ENCODE assay signal across 12 cellular contexts in genomic region chr12:105221588-105222325, GRCh38. TPM values are rescaled to one million over a fixed set of nuclear protein-coding genes. Genes with fewer than 3 reads are reported as not detected.
DNase-seq lines count a peak whose midpoint lies in the region; ATAC-seq and TF ChIP-seq lines count a peak whose summit lies in the region.
"Had no signal": no experiment of that assay in that cellular context is flagged by ENCODE, and none has a peak within 500 bp of the region (broad histone marks: within the 10 kb centered on the region; RNA-seq: fewer than 3 reads in every experiment).

No MANE protein-coding gene starts in this region.

- H3K27me3 Mint-ChIP-seq in endothelial cell (ENCODE audit: unreplicated experiment) = peaks cover 11% of the 10 kb centered on the region

- H3K36me3 Mint-ChIP-seq in endothelial cell (ENCODE audit: low read depth, unreplicated experiment) = peaks cover 32% of the 10 kb centered on the region

- no peak overlapping the region for H3K27ac Mint-ChIP-seq in endothelial cell (ENCODE audit: unreplicated experiment)

- H3K27ac ChIP-seq in substantia nigra (ENCODE audit: low read depth, low read length, poor library complexity, severe bottlenecking) = peak overlapping the region; percentile 3

- peaks cover 61% of the 10 kb centered on the region for H3K4me1 Mint-ChIP-seq in endothelial cell (ENCODE audit: unreplicated experiment)

- DNase-seq in NCI-H1092 (lab: John Stamatoyannopoulos, UW) (peak; percentile 91), NCI-H345 treated with DMSO at 0.1 percent for 48 hours (lab: John Stamatoyannopoulos, UW; ENCODE audit: unreplicated experiment) (peak; percentile 91), endothelial cell (ENCODE audit: low spot score) (no peak), substantia nigra (lab: John Stamatoyannopoulos, UW) (peak in 20 of 49 donors; percentile 10 to 46 (median 25))
- DNase-seq: activated naive CD4-positive, alpha-beta T cell treated with Interleukin-2 at 50 U/mL for 16 hours; DND-41; NCI-H1694 treated with DMSO at 0.1 percent for 48 hours; OCI-M1; stimulated activated CD4-positive, alpha-beta T cell treated with anti-CD3 and anti-CD28 coated beads, Interleukin-15, amount 100 ng/mL, for 24 hours had no signal

- ATAC-seq in HG02852 (IDR thresholded peaks at IDR 0.05; ENCODE audit: unreplicated experiment) (no peak), GM21360 (IDR thresholded peaks at IDR 0.05; ENCODE audit: unreplicated experiment) (no peak), GM19467 (IDR thresholded peaks at IDR 0.05; ENCODE audit: unreplicated experiment) (no peak)

- no peaks in the 10 kb centered on the region for H3K9me3 Mint-ChIP-seq in endothelial cell (ENCODE audit: unreplicated experiment)

- no peak for TF ChIP-seq CTCF in endothelial cell (IDR thresholded peaks at IDR 0.05; ENCODE audit: unreplicated experiment)

- peak overlapping the region; percentile 45 for H3K4me3 Mint-ChIP-seq in endothelial cell (ENCODE audit: unreplicated experiment)

RNA-seq across cellular contexts. Expression of gene APPL2, which starts 14.2 kb away (rescaled TPM):
- 44.7 TPM for total RNA-seq in endothelial cell (ENCODE audit: unreplicated experiment)
